21 cellular contexts compared by ENCODE assay signal in the genomic region with DNA sequence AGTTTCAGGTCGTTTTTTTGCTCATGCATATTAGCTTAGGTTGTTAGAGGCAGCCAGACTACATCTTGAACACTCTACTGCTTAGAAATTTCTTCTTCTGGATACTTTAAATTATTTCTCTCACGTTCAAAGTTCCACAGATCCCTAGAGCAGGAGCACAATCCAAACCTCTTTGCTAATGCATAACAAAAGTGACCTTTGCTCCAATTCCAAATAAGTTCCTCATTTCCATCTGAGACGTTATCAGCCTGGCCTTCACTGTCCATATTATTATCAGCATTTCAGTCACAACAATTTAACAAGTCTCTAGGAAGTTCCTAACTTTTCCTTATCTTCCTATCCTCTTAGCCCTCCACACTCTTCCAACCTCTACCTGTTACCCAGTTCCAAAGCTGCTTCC. TPM values are rescaled to one million over a fixed set of nuclear protein-coding genes. Genes with fewer than 3 reads are reported as not detected.
DNase-seq lines count a peak whose midpoint lies in the region; ATAC-seq lines count a peak whose summit lies in the region.
"Had no signal": no experiment of that assay in that cellular context is flagged by ENCODE, and none has a peak within 500 bp of the region (broad histone marks: within the 10 kb centered on the region; RNA-seq: fewer than 3 reads in every experiment).

No MANE protein-coding gene starts in this region.

- H3K36me3 ChIP-seq in naive thymus-derived CD4-positive, alpha-beta T cell (ENCODE audit: control insufficient read depth in 2 of 3, insufficient read depth in 3 of 3, low read length in 3 of 3): peaks cover 0 to 7% (median 0%) of the 10 kb centered on the region in 3 experiments
- H3K36me3 ChIP-seq: BLaER1 had no signal

- H3K27ac ChIP-seq in naive thymus-derived CD4-positive, alpha-beta T cell (ENCODE audit: low read depth, low read length): no peak overlapping the region
- H3K27ac ChIP-seq: BLaER1, HL-60 had no signal

- H3K4me1 Mint-ChIP-seq in T-helper 1 cell treated with Interleukin-12 subunit alpha and Interleukin-12 subunit beta and Interleukin-4 antibody, amounts not matched to agents 30 μg/mL and 1 μg/mL, for 36 hours (ENCODE audit: low read depth): no peaks in the 10 kb centered on the region
- H3K4me1 Mint-ChIP-seq in naive thymus-derived CD4-positive, alpha-beta T cell: peaks cover 3 to 41% (median 33%) of the 10 kb centered on the region in 7 donors
- H3K4me1 Mint-ChIP-seq: GM23338 had no signal

- H3K4me3 ChIP-seq in naive thymus-derived CD4-positive, alpha-beta T cell (ENCODE audit: low read length): no peak overlapping the region
- H3K4me3 ChIP-seq: BLaER1, GM23338 had no signal

- no peak for ATAC-seq in naive thymus-derived CD4-positive, alpha-beta T cell
- ATAC-seq in GM21423 (IDR thresholded peaks at IDR 0.05; ENCODE audit: unreplicated experiment): no peak
- ATAC-seq: GM23338 had no signal

- H3K36me3 Mint-ChIP-seq in T-helper 1 cell treated with Interleukin-12 subunit alpha and Interleukin-12 subunit beta and Interleukin-4 antibody, amounts not matched to agents 30 μg/mL and 1 μg/mL, for 36 hours (ENCODE audit: low read depth): peaks cover 35% of the 10 kb centered on the region
- H3K36me3 Mint-ChIP-seq in naive thymus-derived CD4-positive, alpha-beta T cell: peaks cover 23 to 42% (median 29%) of the 10 kb centered on the region in 5 donors

- peaks cover 0 to 19% (median 17%) of the 10 kb centered on the region in 3 experiments for H3K9me3 ChIP-seq in naive thymus-derived CD4-positive, alpha-beta T cell (ENCODE audit: control insufficient read depth in 2 of 3, low read length in 3 of 3)

- peaks cover 45% of the 10 kb centered on the region for H3K9me3 Mint-ChIP-seq in T-helper 1 cell treated with Interleukin-12 subunit alpha and Interleukin-12 subunit beta and Interleukin-4 antibody, amounts not matched to agents 30 μg/mL and 1 μg/mL, for 36 hours
- H3K9me3 Mint-ChIP-seq in naive thymus-derived CD4-positive, alpha-beta T cell: peaks cover 12 to 26% (median 21%) of the 10 kb centered on the region in 11 donors

- no peaks in the 10 kb centered on the region for H3K27me3 ChIP-seq in naive thymus-derived CD4-positive, alpha-beta T cell (ENCODE audit: control insufficient read depth in 2 of 2, insufficient read depth in 2 of 2, low read length in 2 of 2)
- H3K27me3 ChIP-seq: BLaER1 had no signal

- intact Hi-C loops in naive thymus-derived CD4-positive, alpha-beta T cell (cut with micrococcal nuclease): loop anchor here in 1 of 2 donors (2.0 kb wide), 1 partner anchor 17 kb away; no protein-coding TSS in a partner anchor

- no peak for DNase-seq in T-helper 1 cell
- DNase-seq in EH (ENCODE audit: low read depth): peak; percentile 6
- peak; percentile 34 for DNase-seq in OCI-M1 (lab: John Stamatoyannopoulos, UW)
- no peak for DNase-seq in naive thymus-derived CD4-positive, alpha-beta T cell
- no peak for DNase-seq in NCI-H82 (lab: John Stamatoyannopoulos, UW)
- DNase-seq in NCI-H1694 (lab: John Stamatoyannopoulos, UW): no peak
- DNase-seq: 8988T; CD8-positive, alpha-beta memory T cell; COR-L47; DMS 273 treated with DMSO at 0.1 percent for 48 hours; DND-41; GDM1; HCEC 1CT had no signal

- peak overlapping the region; percentile 6 for H3K27ac Mint-ChIP-seq in T-helper 1 cell treated with Interleukin-12 subunit alpha and Interleukin-12 subunit beta and Interleukin-4 antibody, amounts not matched to agents 30 μg/mL and 1 μg/mL, for 36 hours
- H3K27ac Mint-ChIP-seq in naive thymus-derived CD4-positive, alpha-beta T cell: peak overlapping the region in 5 of 9 donors; percentile 1 to 73 (median 16)
- H3K27ac Mint-ChIP-seq: GM23338 had no signal

- H3K4me3 Mint-ChIP-seq in T-helper 1 cell treated with Interleukin-12 subunit alpha and Interleukin-12 subunit beta and Interleukin-4 antibody, amounts not matched to agents 30 μg/mL and 1 μg/mL, for 36 hours: no peak overlapping the region
- H3K4me3 Mint-ChIP-seq in naive thymus-derived CD4-positive, alpha-beta T cell: peak overlapping the region in 1 of 10 donors; percentile 6
- H3K4me3 Mint-ChIP-seq: CD14-positive monocyte, GM23338 had no signal

- H3K27me3 Mint-ChIP-seq in T-helper 1 cell treated with Interleukin-12 subunit alpha and Interleukin-12 subunit beta and Interleukin-4 antibody, amounts not matched to agents 30 μg/mL and 1 μg/mL, for 36 hours (ENCODE audit: low read depth): no peaks in the 10 kb centered on the region
- H3K27me3 Mint-ChIP-seq in naive thymus-derived CD4-positive, alpha-beta T cell: no peaks in the 10 kb centered on the region
- H3K27me3 Mint-ChIP-seq: CD8-positive, alpha-beta memory T cell had no signal

- H3K4me1 ChIP-seq in naive thymus-derived CD4-positive, alpha-beta T cell (ENCODE audit: control insufficient read depth in 2 of 2, insufficient read depth in 2 of 2, low read length in 2 of 2): peaks cover 3 to 7% of the 10 kb centered on the region in 2 donors
- H3K4me1 ChIP-seq: BLaER1 had no signal

- POLR2A ChIA-PET in naive thymus-derived CD4-positive, alpha-beta T cell (lab: Charles Lee): interaction anchor here (0.9 kb wide), 1 partner anchor 65 kb away, joined by 3 read pairs; no protein-coding TSS in a partner anchor

- CTCF ChIA-PET in naive thymus-derived CD4-positive, alpha-beta T cell (lab: Charles Lee): no interaction called here

RNA-seq across cellular contexts. Expression of gene ERMN, which starts 50.4 kb away (rescaled TPM):
- total RNA-seq in naive thymus-derived CD4-positive, alpha-beta T cell: 10 to 100 TPM in 2 of 5 experiments, 1 to 10 TPM in 3; 5.6 to 17.3 (median 6.1) TPM
- polyA plus RNA-seq in naive thymus-derived CD4-positive, alpha-beta T cell: under 1 TPM; 0.09 to 0.38 TPM
- total RNA-seq: A673 had no signal
- polyA plus RNA-seq: AG04450 had no signal

Comparison
In these comparisons a context has a peak if more than half of its experiments do, and no peak if none do; other contexts are left out.
1. DNase-seq: peak in EH (single experiment) and OCI-M1 (single experiment); none in T-helper 1 cell (0 of 5), naive thymus-derived CD4-positive, alpha-beta T cell (0 of 9), NCI-H82 (single experiment) and NCI-H1694 (single experiment).